Comparison of ENCODE assay signal across 33 cellular contexts in genomic region chr21:23804866-23805265, GRCh38.
"Had no signal": no experiment of that assay in that cellular context is flagged by ENCODE, and none has a peak within 500 bp of the region (broad histone marks: within the 10 kb centered on the region; RNA-seq: fewer than 3 reads in every experiment).

No MANE protein-coding gene starts in this region.

- H3K9me3 ChIP-seq: MG63, SJSA1, SK-N-SH had no signal

- H3K27me3 Mint-ChIP-seq: T-cell had no signal

- H3K36me3 ChIP-seq: MG63, SJSA1 had no signal

- H3K27ac Mint-ChIP-seq: T-cell had no signal

- H3K36me3 Mint-ChIP-seq: T-cell had no signal

- ATAC-seq: Panc1, Right ventricle myocardium inferior, T-cell had no signal

- H3K9ac ChIP-seq: KMS-11, SK-N-SH had no signal

- FAIRE-seq: RCC 7860 had no signal

- H3K27ac ChIP-seq: KMS-11, PC-9, RWPE1, SJSA1 had no signal

- H3K9me3 Mint-ChIP-seq: T-cell had no signal

- H3K4me1 Mint-ChIP-seq: T-cell had no signal

- H3K4me3 ChIP-seq: MG63, PC-9, SJSA1 had no signal

- H3K4me2 ChIP-seq: KMS-11, PC-9, SK-N-SH had no signal

- H3K27me3 ChIP-seq: MG63, SJSA1 had no signal

- DNase-seq: Karpas-422, MG63, NCI-H1048, NCI-H1092 treated with DMSO at 0.1 percent for 48 hours, NCI-H1105 treated with DMSO at 0.1 percent for 48 hours, NCI-H1417, NCI-H1436, NCI-H146, NCI-H1694, NCI-H187, NCI-H1930, NCI-H2029 treated with DMSO at 0.1 percent for 48 hours, NCI-H2081 treated with DMSO at 0.1 percent for 48 hours, NCI-H2107, NCI-H2171, NCI-H226, NCI-H446 treated with DMSO at 0.1 percent for 48 hours, NCI-H510A, NCI-H524, NCI-H526, NCI-H69, NCI-H748 treated with DMSO at 0.1 percent for 48 hours, NCI-H82, PC-9, SHP77 treated with DMSO at 0.1 percent for 48 hours, SK-N-SH, T-cell had no signal

- H3K9me2 ChIP-seq: SK-N-SH had no signal

- H2AFZ ChIP-seq: PC-9 had no signal

- H3K4me1 ChIP-seq: SJSA1 had no signal

- H3K4me3 Mint-ChIP-seq: T-cell had no signal
